In genomic region chr22:39291501-39291900, GRCh38 we compare ENCODE assay signal across 2 cellular contexts.
TF ChIP-seq lines count a peak whose summit lies in the region.

No MANE protein-coding gene starts in this region.

TF ChIP-seq in GM23338, 12 proteins besides CTCF, POLR2A, EP300 and RAD21:
- TF ChIP-seq ZNF331 (CRISPR knock-in tag; IDR thresholded peaks at IDR 0.05; ENCODE audit: low read depth): no peak
- TF ChIP-seq CREB1 (CRISPR knock-in tag; IDR thresholded peaks at IDR 0.05; ENCODE audit: low read depth): no peak
- no peak for TF ChIP-seq JUNB (IDR thresholded peaks at IDR 0.05; ENCODE audit: unreplicated experiment)
- TF ChIP-seq ZNF462 (CRISPR knock-in tag; IDR thresholded peaks at IDR 0.05): no peak
- TF ChIP-seq EZH2phosphoT487 (IDR thresholded peaks at IDR 0.05; ENCODE audit: unreplicated experiment): no peak
- no peak for TF ChIP-seq ZNF114 (CRISPR knock-in tag; IDR thresholded peaks at IDR 0.05)
- no peak for TF ChIP-seq NANOG (IDR thresholded peaks at IDR 0.05; ENCODE audit: borderline replicate concordance)
- TF ChIP-seq REST (IDR thresholded peaks at IDR 0.05; ENCODE audit: unreplicated experiment): no peak
- TF ChIP-seq POLR2AphosphoS5 (IDR thresholded peaks at IDR 0.05; ENCODE audit: low read depth): no peak
- TF ChIP-seq EZH2 (IDR thresholded peaks at IDR 0.05; ENCODE audit: low read depth, unreplicated experiment): no peak
- no peak for TF ChIP-seq STAT1 (IDR thresholded peaks at IDR 0.05; ENCODE audit: unreplicated experiment)
- no peak for TF ChIP-seq ETS1 (IDR thresholded peaks at IDR 0.05)

TF ChIP-seq in GM12878, 131 proteins besides CTCF, POLR2A, EP300 and RAD21:
- no peak for TF ChIP-seq ZBTB4 (CRISPR knock-in tag; IDR thresholded peaks at IDR 0.05)
- no peak for TF ChIP-seq ELK1 (IDR thresholded peaks at IDR 0.05; ENCODE audit: low read depth, low read length)
- TF ChIP-seq SUZ12 (IDR thresholded peaks at IDR 0.05; ENCODE audit: unreplicated experiment): no peak
- TF ChIP-seq CBX5 (IDR thresholded peaks at IDR 0.05; ENCODE audit: low read depth): no peak
- TF ChIP-seq ATF3 (IDR thresholded peaks at IDR 0.05; ENCODE audit: borderline replicate concordance, extremely low read depth, low read depth, low read length): no peak
- TF ChIP-seq RFX5 (IDR thresholded peaks at IDR 0.05; ENCODE audit: low read depth, low read length): no peak
- no peak for TF ChIP-seq LARP7 (IDR thresholded peaks at IDR 0.05)
- TF ChIP-seq MYC (IDR thresholded peaks at IDR 0.05; ENCODE audit: insufficient read depth, insufficient read length, insufficient replicate concordance, low read length, severe bottlenecking): no peak
- no peak for TF ChIP-seq NR2C2 (IDR thresholded peaks at IDR 0.05; ENCODE audit: borderline replicate concordance, control insufficient read depth, insufficient read length, low read depth)
- no peak for TF ChIP-seq ESRRA (IDR thresholded peaks at IDR 0.05; ENCODE audit: low read length)
- no peak for TF ChIP-seq RELB (IDR thresholded peaks at IDR 0.05; ENCODE audit: low read depth)
- no peak for TF ChIP-seq PKNOX1 (IDR thresholded peaks at IDR 0.05)
- no peak for TF ChIP-seq SP1 (IDR thresholded peaks at IDR 0.05; ENCODE audit: low read depth, low read length)
- no peak for TF ChIP-seq NKRF (conservative IDR thresholded peaks at IDR 0.05)
